In genomic region chr17:8141741-8142140, GRCh38 we compare ENCODE assay signal across 24 cellular contexts. TPM values are rescaled to one million over a fixed set of nuclear protein-coding genes. Genes with fewer than 3 reads are reported as not detected.
DNase-seq lines count a peak whose midpoint lies in the region; ATAC-seq and TF ChIP-seq lines count a peak whose summit lies in the region.
"Had no signal": no experiment of that assay in that cellular context is flagged by ENCODE, and none has a peak within 500 bp of the region (broad histone marks: within the 10 kb centered on the region; RNA-seq: fewer than 3 reads in every experiment).

No MANE protein-coding gene starts in this region.

- no peak for TF ChIP-seq POLR2A in gastroesophageal sphincter (IDR thresholded peaks at IDR 0.05)

- H3K36me3 ChIP-seq in gastroesophageal sphincter = peaks cover 11 to 75% of the 10 kb centered on the region in 2 donors

- H3K9me3 ChIP-seq in gastroesophageal sphincter = no peaks in the 10 kb centered on the region

- peaks cover 70% of the 10 kb centered on the region for H3K36me3 Mint-ChIP-seq in activated T-cell treated with anti-CD3 and anti-CD28 coated beads, Interleukin-2, amount 50 U/mL, for 24 hours (ENCODE audit: low read depth)
- peaks cover 9 to 17% of the 10 kb centered on the region in 2 donors for H3K36me3 Mint-ChIP-seq in activated T-cell treated with anti-CD3 and anti-CD28 coated beads, Interleukin-2, amount 50 U/mL, for 72 hours (ENCODE audit: insufficient read depth in 2 of 2)
- peaks cover 13% of the 10 kb centered on the region for H3K36me3 Mint-ChIP-seq in HFFc6 (ENCODE audit: low read depth)

- H3K27ac Mint-ChIP-seq in activated T-cell treated with anti-CD3 and anti-CD28 coated beads, Interleukin-2, amount 50 U/mL, for 24 hours = peak overlapping the region; percentile 47
- no peak overlapping the region for H3K27ac Mint-ChIP-seq in activated T-cell treated with anti-CD3 and anti-CD28 coated beads, Interleukin-2, amount 50 U/mL, for 72 hours
- H3K27ac Mint-ChIP-seq in HFFc6 = no peak overlapping the region

- no peak overlapping the region for H3K4me3 ChIP-seq in gastroesophageal sphincter
- H3K4me3 ChIP-seq: cardiac muscle cell had no signal

- no peak for ATAC-seq in activated T-cell treated with anti-CD3 and anti-CD28 coated beads, Interleukin-2, amount 50 U/mL, for 72 hours (replicated peaks in 1 of 2)
- no peak for ATAC-seq in gastroesophageal sphincter
- ATAC-seq in sciatic nerve = no peak
- no peak for ATAC-seq in GM21737 (IDR thresholded peaks at IDR 0.05; ENCODE audit: unreplicated experiment)
- ATAC-seq: SK-N-SH treated with all-trans-retinoic acid at 6 μM for 48 hours; stimulated activated naive CD8-positive, alpha-beta T cell treated with anti-CD3 and anti-CD28 coated beads, Interleukin-15, Interleukin-2, amounts not matched to agents 100 U/mL and 50 U/mL, for 24 hours had no signal

- H3K27ac ChIP-seq in gastroesophageal sphincter = peak overlapping the region in 3 of 4 donors; percentile 99 to 100 (median 99)

- no peak for TF ChIP-seq EP300 in gastroesophageal sphincter (IDR thresholded peaks at IDR 0.05)

- intact Hi-C loops in sciatic nerve (cut with DNase I) = no loop called here

- TF ChIP-seq CTCF in HFFc6 (IDR thresholded peaks at IDR 0.05) = no peak
- TF ChIP-seq CTCF in gastroesophageal sphincter (IDR thresholded peaks at IDR 0.05) = no peak

- H3K9me3 Mint-ChIP-seq in activated T-cell treated with anti-CD3 and anti-CD28 coated beads, Interleukin-2, amount 50 U/mL, for 24 hours = no peaks in the 10 kb centered on the region
- no peaks in the 10 kb centered on the region for H3K9me3 Mint-ChIP-seq in activated T-cell treated with anti-CD3 and anti-CD28 coated beads, Interleukin-2, amount 50 U/mL, for 72 hours
- H3K9me3 Mint-ChIP-seq in HFFc6 = no peaks in the 10 kb centered on the region

- WGBS in gastroesophageal sphincter (ENCODE audit: low coverage in 1 of 2), 2 donors = no CpG with 5 or more reads among the region's 11 CpGs

- no peaks in the 10 kb centered on the region for H3K4me1 Mint-ChIP-seq in activated T-cell treated with anti-CD3 and anti-CD28 coated beads, Interleukin-2, amount 50 U/mL, for 24 hours (ENCODE audit: low read depth)
- no peaks in the 10 kb centered on the region for H3K4me1 Mint-ChIP-seq in activated T-cell treated with anti-CD3 and anti-CD28 coated beads, Interleukin-2, amount 50 U/mL, for 72 hours (ENCODE audit: low read depth)
- H3K4me1 Mint-ChIP-seq in HFFc6 (ENCODE audit: low read depth) = no peaks in the 10 kb centered on the region

- H3K4me1 ChIP-seq in gastroesophageal sphincter = peaks cover 0 to 90% (median 9%) of the 10 kb centered on the region in 3 donors

- DNase-seq in activated T-cell treated with anti-CD3 and anti-CD28 coated beads, Interleukin-2, amount 50 U/mL, for 24 hours = no peak
- no peak for DNase-seq in activated T-cell treated with anti-CD3 and anti-CD28 coated beads, Interleukin-2, amount 50 U/mL, for 72 hours
- DNase-seq in HFFc6 (no peak), sciatic nerve (ENCODE audit: low spot score) (peak; percentile 61), DMS53 treated with DMSO at 0.1 percent for 48 hours (lab: John Stamatoyannopoulos, UW; ENCODE audit: unreplicated experiment) (no peak), RKO (ENCODE audit: low spot score) (no peak)
- DNase-seq: activated CD4-positive, alpha-beta T cell treated with anti-CD3 and anti-CD28 coated beads, Interleukin-2, amount 50 U/mL, for 4 hours; activated CD8-positive, alpha-beta memory T cell treated with anti-CD3 and anti-CD28 coated beads, Interleukin-2, amount 50 U/mL, for 4 hours; activated effector memory CD4-positive, alpha-beta T cell treated with anti-CD3 and anti-CD28 coated beads, Interleukin-2, amount 50 U/mL, for 16 hours; DMS153; kidney glomerular epithelial cell; mesenchymal stem cell; NCI-H2081; NCI-H226; occipital lobe; stimulated activated naive CD8-positive, alpha-beta T cell treated with anti-CD3 and anti-CD28 coated beads, Interleukin-15, Interleukin-2, amounts not matched to agents 100 U/mL and 50 U/mL, for 24 hours; T-helper 9 cell had no signal

- no peaks in the 10 kb centered on the region for H3K27me3 Mint-ChIP-seq in activated T-cell treated with anti-CD3 and anti-CD28 coated beads, Interleukin-2, amount 50 U/mL, for 24 hours
- H3K27me3 Mint-ChIP-seq in activated T-cell treated with anti-CD3 and anti-CD28 coated beads, Interleukin-2, amount 50 U/mL, for 72 hours (ENCODE audit: low read depth) = no peaks in the 10 kb centered on the region
- peaks cover 24% of the 10 kb centered on the region for H3K27me3 Mint-ChIP-seq in HFFc6 (ENCODE audit: insufficient read depth)

- no peaks in the 10 kb centered on the region for H3K27me3 ChIP-seq in gastroesophageal sphincter
- H3K27me3 ChIP-seq: cardiac muscle cell had no signal

- H3K4me3 Mint-ChIP-seq in activated T-cell treated with anti-CD3 and anti-CD28 coated beads, Interleukin-2, amount 50 U/mL, for 24 hours = no peak overlapping the region
- no peak overlapping the region for H3K4me3 Mint-ChIP-seq in activated T-cell treated with anti-CD3 and anti-CD28 coated beads, Interleukin-2, amount 50 U/mL, for 72 hours
- peak overlapping the region; percentile 24; the same call in 1 of the 2 replicates for H3K4me3 Mint-ChIP-seq in HFFc6

RNA-seq across cellular contexts. Expression of gene PER1, which starts 10.5 kb away (rescaled TPM):
- 10 to 100 TPM; 58.2 to 78.5 TPM for total RNA-seq in activated T-cell treated with anti-CD3 and anti-CD28 coated beads, Interleukin-2, amount 50 U/mL, for 72 hours
- 10 to 100 TPM; 18.9 to 31.8 (median 26.9) TPM for total RNA-seq in HFFc6 (2021; fragmentation: NEBNext Ultra II Directional; extraction: Animal tissue kit (Norgen Biotek cat#: 25700))
- 100 to 1,000 TPM in 3 of 4 donors, 10 to 100 TPM in 1; 67.1 to 188 (median 136) TPM for total RNA-seq in gastroesophageal sphincter
- total RNA-seq in sciatic nerve = 182 TPM

RNA-seq across cellular contexts. Expression of gene HES7, which starts 17.8 kb away (rescaled TPM):
- total RNA-seq in activated T-cell treated with anti-CD3 and anti-CD28 coated beads, Interleukin-2, amount 50 U/mL, for 72 hours = 1 to 10 TPM; 1.5 to 4.3 TPM
- under 1 TPM; 0.24 to 0.54 (median 0.41) TPM for total RNA-seq in HFFc6 (2021; fragmentation: NEBNext Ultra II Directional; extraction: Animal tissue kit (Norgen Biotek cat#: 25700))
- total RNA-seq in gastroesophageal sphincter (under 1 TPM in 2 of 4 donors, not detected in 2; 0.89 to 0.94 TPM), sciatic nerve (1.1 TPM)
- total RNA-seq: A172 had no signal

RNA-seq across cellular contexts. Expression of gene VAMP2, which starts 21.0 kb away (rescaled TPM):
- total RNA-seq in activated T-cell treated with anti-CD3 and anti-CD28 coated beads, Interleukin-2, amount 50 U/mL, for 72 hours = 10 to 100 TPM; 71.3 to 73.6 TPM
- 10 to 100 TPM; 37.0 to 47.6 (median 44.5) TPM for total RNA-seq in HFFc6 (2021; fragmentation: NEBNext Ultra II Directional; extraction: Animal tissue kit (Norgen Biotek cat#: 25700))
- total RNA-seq in gastroesophageal sphincter (10 to 100 TPM; 14.6 to 39.8 (median 33.4) TPM), sciatic nerve (108 TPM)

RNA-seq across cellular contexts. Expression of gene ALOXE3, which starts 23.4 kb away (rescaled TPM):
- not detected for total RNA-seq in activated T-cell treated with anti-CD3 and anti-CD28 coated beads, Interleukin-2, amount 50 U/mL, for 72 hours
- total RNA-seq in HFFc6 (2021; fragmentation: NEBNext Ultra II Directional; extraction: Animal tissue kit (Norgen Biotek cat#: 25700)) = under 1 TPM; 0.14 to 0.30 (median 0.21) TPM
- under 1 TPM in 1 of 4 donors, not detected in 3; 0.37 TPM for total RNA-seq in gastroesophageal sphincter
- total RNA-seq in sciatic nerve = not detected
- total RNA-seq: A172; cardiac muscle cell; CD8-positive, alpha-beta memory T cell; fibroblast of lung had no signal

RNA-seq across cellular contexts. Expression of gene TMEM107, which starts 34.4 kb away (rescaled TPM):
- total RNA-seq in activated T-cell treated with anti-CD3 and anti-CD28 coated beads, Interleukin-2, amount 50 U/mL, for 72 hours = 10 to 100 TPM; 45.1 to 50.8 TPM
- 10 to 100 TPM; 13.8 to 18.8 (median 17.5) TPM for total RNA-seq in HFFc6 (2021; fragmentation: NEBNext Ultra II Directional; extraction: Animal tissue kit (Norgen Biotek cat#: 25700))
- 10 to 100 TPM; 11.2 to 18.8 (median 15.5) TPM for total RNA-seq in gastroesophageal sphincter
- 23.0 TPM for total RNA-seq in sciatic nerve
